In the genomic region with DNA sequence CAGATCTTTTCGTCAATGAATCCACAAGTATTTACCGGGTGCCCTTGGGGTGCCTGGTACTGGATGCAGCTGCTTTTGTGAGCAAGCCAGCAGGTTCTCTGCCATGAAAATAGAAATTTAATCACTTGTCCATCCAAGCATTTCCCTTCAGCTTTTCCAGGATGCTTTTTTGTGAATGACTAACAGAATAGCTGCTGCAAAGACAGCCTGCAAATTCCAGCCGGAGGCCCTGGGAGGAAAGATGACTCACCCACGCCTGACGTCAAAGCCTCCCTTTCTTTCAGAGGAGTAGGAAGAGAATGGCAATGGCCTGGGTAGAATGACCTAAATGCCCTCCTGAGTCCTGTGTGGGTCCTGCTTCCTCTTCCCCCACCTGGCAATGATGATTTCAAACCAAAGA, we compare ENCODE assay signal across 8 cellular contexts.
DNase-seq lines count a peak whose midpoint lies in the region; ATAC-seq and TF ChIP-seq lines count a peak whose summit lies in the region.

No MANE protein-coding gene starts in this region.

- H3K36me3 ChIP-seq in endodermal cell (ENCODE audit: control insufficient read depth, insufficient read depth, low read length) (no peaks in the 10 kb centered on the region), lower lobe of right lung (no peaks in the 10 kb centered on the region), upper lobe of right lung (no peaks in the 10 kb centered on the region)

- H3K9ac ChIP-seq in endodermal cell (ENCODE audit: extremely low read depth, low read length, poor library complexity, severe bottlenecking) = no peak overlapping the region

- H3K4me3 ChIP-seq in endodermal cell (ENCODE audit: low read length) (no peak overlapping the region), lower lobe of right lung (no peak overlapping the region), upper lobe of right lung (no peak overlapping the region)

- H3K4me3 Mint-ChIP-seq in endodermal cell = no peak overlapping the region

- H3K27me3 Mint-ChIP-seq in endodermal cell (ENCODE audit: insufficient read depth) = no peaks in the 10 kb centered on the region

- TF ChIP-seq CTCF in endodermal cell (conservative IDR thresholded peaks at IDR 0.05) = no peak
- no peak for TF ChIP-seq CTCF in lower lobe of right lung (IDR thresholded peaks at IDR 0.05)
- no peak for TF ChIP-seq CTCF in upper lobe of right lung (IDR thresholded peaks at IDR 0.05)

- H3K4me1 Mint-ChIP-seq in endodermal cell = peaks cover 20% of the 10 kb centered on the region

- intact Hi-C loops in lower lobe of right lung (cut with DNase I) (no loop called here), upper lobe of right lung (cut with DNase I) (no loop called here)

- H3K9me3 ChIP-seq in endodermal cell (ENCODE audit: control insufficient read depth, low read length) (no peaks in the 10 kb centered on the region), lower lobe of right lung (no peaks in the 10 kb centered on the region), upper lobe of right lung (no peaks in the 10 kb centered on the region)

- H3K4me1 ChIP-seq in endodermal cell (ENCODE audit: control insufficient read depth, insufficient read depth, low read length) (no peaks in the 10 kb centered on the region), lower lobe of right lung (no peaks in the 10 kb centered on the region), upper lobe of right lung (no peaks in the 10 kb centered on the region)

- H3K27ac ChIP-seq in endodermal cell (ENCODE audit: low read depth, low read length) = peak overlapping the region; percentile 95
- no peak overlapping the region for H3K27ac ChIP-seq in lower lobe of right lung
- H3K27ac ChIP-seq in upper lobe of right lung = no peak overlapping the region

- H3K36me3 Mint-ChIP-seq in endodermal cell (ENCODE audit: low read depth) = no peaks in the 10 kb centered on the region

- H3K27me3 ChIP-seq in endodermal cell (ENCODE audit: control insufficient read depth, insufficient read depth, low read length, poor library complexity, severe bottlenecking) = no peaks in the 10 kb centered on the region
- H3K27me3 ChIP-seq in lower lobe of right lung (ENCODE audit: low read depth) = no peaks in the 10 kb centered on the region
- no peaks in the 10 kb centered on the region for H3K27me3 ChIP-seq in upper lobe of right lung

- H3K9me3 Mint-ChIP-seq in endodermal cell = peaks cover 6% of the 10 kb centered on the region

- DNase-seq in DMS53 treated with DMSO at 0.1 percent for 48 hours (lab: John Stamatoyannopoulos, UW; ENCODE audit: unreplicated experiment) = peak; percentile 89
- DNase-seq in NCI-H446 treated with DMSO at 0.1 percent for 48 hours (lab: John Stamatoyannopoulos, UW) = peak; percentile 63
- peak; percentile 92 for DNase-seq in endodermal cell
- DNase-seq in lower lobe of right lung = no peak
- no peak for DNase-seq in upper lobe of right lung
- no peak for DNase-seq in T-helper 9 cell
- no peak for DNase-seq in activated CD4-positive, alpha-beta T cell treated with anti-CD3 and anti-CD28 coated beads for 1 hour

- 18 to 44% methylated on average over 3 to 5 of the region's 5 CpGs for WGBS in endodermal cell (ENCODE audit: insufficient coverage in 1 of 2, insufficient read length in 1 of 2), 2 experiments

- peak overlapping the region; percentile 46 for H3K27ac Mint-ChIP-seq in endodermal cell

- peak; percentile 63 to 86 for ATAC-seq in lower lobe of right lung
- ATAC-seq in upper lobe of right lung = peak; percentile 55
- ATAC-seq in GM19467 (IDR thresholded peaks at IDR 0.05; ENCODE audit: unreplicated experiment) = no peak

Comparison
In these comparisons a context has a peak if more than half of its experiments do, and no peak if none do; other contexts are left out.
1. DNase-seq: peak in DMS53 treated with DMSO at 0.1 percent for 48 hours (single experiment), NCI-H446 treated with DMSO at 0.1 percent for 48 hours (single experiment) and endodermal cell (single experiment); none in lower lobe of right lung (single experiment), upper lobe of right lung (single experiment), T-helper 9 cell (single experiment) and activated CD4-positive, alpha-beta T cell treated with anti-CD3 and anti-CD28 coated beads for 1 hour (single experiment).